19 cellular contexts compared by ENCODE assay signal in the genomic region with DNA sequence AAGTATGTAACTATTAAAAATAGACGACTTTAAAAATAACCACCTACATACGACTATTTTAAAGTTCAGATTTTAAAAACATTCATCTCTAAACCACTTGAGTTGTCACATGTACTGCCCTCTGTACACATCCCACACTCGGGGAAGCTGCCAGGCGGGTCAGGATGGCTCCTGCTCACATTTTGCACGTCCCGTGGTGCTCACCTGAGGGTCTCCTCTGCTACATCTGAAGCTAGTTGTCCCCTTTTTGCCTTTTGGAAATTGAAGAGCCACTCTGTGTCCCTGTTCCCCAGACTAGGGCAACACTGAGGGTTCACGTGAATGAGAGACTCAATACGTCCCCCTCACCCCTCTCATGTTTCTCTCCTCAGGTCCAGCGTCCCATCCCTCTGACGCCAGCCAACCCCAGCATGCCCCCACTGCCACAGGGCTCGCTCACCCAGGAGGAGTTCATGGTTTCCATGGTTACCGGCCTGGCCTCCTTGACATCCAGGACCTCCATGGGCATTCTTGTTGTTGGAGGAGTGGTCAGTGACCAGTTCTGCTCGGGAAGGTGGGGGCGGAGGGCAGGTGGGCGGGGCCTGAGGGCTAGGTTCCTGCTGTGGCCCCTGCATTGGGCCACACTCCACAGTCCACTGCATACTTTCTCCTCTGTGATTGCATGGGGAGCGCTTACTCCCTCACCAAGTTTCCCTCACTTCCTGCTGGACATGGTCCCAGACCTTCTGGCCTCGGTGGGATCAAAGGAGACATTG. TPM values are rescaled to one million over a fixed set of nuclear protein-coding genes. Genes with fewer than 3 reads are reported as not detected.
A peak's percentile ranks its signal among the peaks of the same experiment; 100 is the strongest.
DNase-seq lines count a peak whose midpoint lies in the region; ATAC-seq, FAIRE-seq and TF ChIP-seq lines count a peak whose summit lies in the region.
"Had no signal": no experiment of that assay in that cellular context is flagged by ENCODE, and none has a peak within 500 bp of the region (broad histone marks: within the 10 kb centered on the region; RNA-seq: fewer than 3 reads in every experiment).

No MANE protein-coding gene starts in this region.

- no peaks in the 10 kb centered on the region for H4K20me1 ChIP-seq in GM12878 (ENCODE audit: control insufficient read depth, insufficient read depth)

- H3K18ac ChIP-seq in neuronal stem cell (ENCODE audit: low read length) = no peak overlapping the region

- H3K23ac ChIP-seq in neuronal stem cell (ENCODE audit: low read depth, low read length, poor library complexity) = no peak overlapping the region

- intact Hi-C loops in GM12878 (cut with micrococcal nuclease; ENCODE audit: unreplicated experiment) = no loop called here

- peaks cover 42 to 47% of the 10 kb centered on the region in 2 experiments for H3K36me3 ChIP-seq in GM12878 (ENCODE audit: control insufficient read depth in 2 of 2, insufficient read depth in 2 of 2, low read length in 1 of 2)
- H3K36me3 ChIP-seq in neuronal stem cell (replicated peaks in 1 of 2; ENCODE audit: control insufficient read depth in 2 of 2, insufficient read depth in 2 of 2, low read length in 2 of 2) = peaks cover 69 to 85% of the 10 kb centered on the region in 2 donors

- H3K27ac ChIP-seq in GM12878 (ENCODE audit: control insufficient read depth, insufficient read depth) (peak overlapping the region; percentile 11; the same call in 1 of the 2 replicates), neuronal stem cell (replicated peaks; ENCODE audit: low read length) (no peak overlapping the region)
- H3K27ac ChIP-seq: KMS-11 had no signal

- H3K4ac ChIP-seq in neuronal stem cell (ENCODE audit: low read length) = no peak overlapping the region

- H3K9ac ChIP-seq in GM12878 (ENCODE audit: control insufficient read depth, insufficient read depth, low read length) (no peak overlapping the region), neuronal stem cell (ENCODE audit: low read depth, low read length, poor library complexity) (no peak overlapping the region)
- H3K9ac ChIP-seq: KMS-11 had no signal

- no peak overlapping the region for H2BK15ac ChIP-seq in neuronal stem cell (ENCODE audit: low read length)

- peaks cover 26% of the 10 kb centered on the region for H3K4me1 ChIP-seq in GM12878 (ENCODE audit: control insufficient read depth, insufficient read depth, low read length)
- peaks cover 2 to 9% of the 10 kb centered on the region in 2 donors for H3K4me1 ChIP-seq in neuronal stem cell (ENCODE audit: control insufficient read depth in 2 of 2, insufficient read depth in 1 of 2, low read depth in 1 of 2, low read length in 2 of 2)

- 23% methylated on average over 17 of the region's 17 CpGs for WGBS in GM12878 (ENCODE audit: insufficient coverage, insufficient replicate concordance, low lambda C conversion rate, missing lambda C conversion rate)
- WGBS in neuronal stem cell (ENCODE audit: extremely low coverage in 2 of 2, insufficient read length in 2 of 2, insufficient replicate concordance in 1 of 2), 2 donors = no CpG with 5 or more reads among the region's 17 CpGs

- SMC1A ChIA-PET in GM12878 (lab: Charles Lee; ENCODE audit: uncharacterized antibody, unreplicated experiment) = interaction anchor here (0.7 to 3.1 kb wide), 5 partner anchors 13 to 73 kb away, joined by 3 to 14 read pairs (median 3); a partner anchor contains a TSS

- H3K79me2 ChIP-seq in GM12878 (ENCODE audit: control insufficient read depth, insufficient read depth, low read length) = no peaks in the 10 kb centered on the region

- peaks cover 4% of the 10 kb centered on the region for H3K79me1 ChIP-seq in neuronal stem cell (ENCODE audit: low read depth, low read length)

- H3K4me2 ChIP-seq in GM12878 (ENCODE audit: control insufficient read depth, insufficient read depth) (peak overlapping the region; percentile 26), neuronal stem cell (ENCODE audit: insufficient read depth, low read length, poor library complexity, severe bottlenecking) (no peak overlapping the region)
- H3K4me2 ChIP-seq: KMS-11 had no signal

- no peaks in the 10 kb centered on the region for H3K9me3 ChIP-seq in GM12878 (replicated peaks; ENCODE audit: control insufficient read depth, insufficient read depth, low read length)
- H3K9me3 ChIP-seq in neuronal stem cell (replicated peaks in 1 of 2; ENCODE audit: control insufficient read depth in 2 of 2, insufficient read depth in 1 of 2, low read depth in 1 of 2, low read length in 2 of 2) = peaks cover 0 to 10% of the 10 kb centered on the region in 2 donors
- H3K9me3 ChIP-seq: MG63 had no signal

- H4K91ac ChIP-seq in neuronal stem cell (ENCODE audit: low read depth, low read length, poor library complexity) = no peak overlapping the region

- CTCF ChIA-PET in GM12878 (lab: Yijun Ruan, JAX) = interaction anchor here (2.7 kb wide), 1 partner anchor 13 kb away, joined by 16 read pairs; a partner anchor contains a TSS

- DNase-seq in CD1c-positive myeloid dendritic cell (ENCODE audit: extremely low spot score) = peak; percentile 2
- no peak for DNase-seq in GM12878 (ENCODE audit: low read depth, low spot score)
- no peak for DNase-seq in neuronal stem cell (ENCODE audit: low spot score)
- DNase-seq in ureter (ENCODE audit: low spot score) = no peak
- DNase-seq: Calu3; MG63; NCI-H1092 treated with DMSO at 0.1 percent for 48 hours; NCI-H2107; NCI-H345; NCI-H526 treated with DMSO at 0.1 percent for 48 hours; NK-92 treated with Interleukin-12 subunit alpha and Interleukin-12 subunit beta, amount 100 ng/mL, for 24 hours; PC-3 had no signal

- TF ChIP-seq CTCF in GM12878 (IDR thresholded peaks at IDR 0.05 in 2 of 3, conservative IDR thresholded peaks at IDR 0.05 in 1 of 3; ENCODE audit: control insufficient read depth in 2 of 3, extremely low read depth in 1 of 3, insufficient read depth in 1 of 3, low read depth in 3 of 3, low read length in 3 of 3) = no peak

- TF ChIP-seq RAD21 in GM12878 (IDR thresholded peaks at IDR 0.05; ENCODE audit: insufficient read depth, low read depth, low read length) = no peak

- no peak overlapping the region for H2BK120ac ChIP-seq in neuronal stem cell (ENCODE audit: low read depth, low read length)

- in situ Hi-C loops in GM12878 (cut with MboI) = no loop called here

- no peak for TF ChIP-seq POLR2A in GM12878 (IDR thresholded peaks at IDR 0.05; ENCODE audit: low read depth, low read length)

- H3K27me3 ChIP-seq in GM12878 (replicated peaks in 1 of 2; ENCODE audit: control insufficient read depth in 2 of 2, insufficient read depth in 2 of 2, low read length in 1 of 2) (no peaks in the 10 kb centered on the region), neuronal stem cell (ENCODE audit: control insufficient read depth in 3 of 3, insufficient read depth in 3 of 3, low read depth in 1 of 3, low read length in 3 of 3) (no peaks in the 10 kb centered on the region)
- H3K27me3 ChIP-seq: MG63 had no signal

- POLR2A ChIA-PET in GM12878 (lab: Charles Lee) = interaction anchor here (1.0 to 1.3 kb wide), 2 partner anchors 15 to 43 kb away, joined by 3 read pairs; no protein-coding TSS in a partner anchor

- H3K4me3 ChIP-seq in GM12878 = no peak overlapping the region
- H3K4me3 ChIP-seq in neuronal stem cell (ENCODE audit: low read length in 2 of 2) = no peak overlapping the region
- H3K4me3 ChIP-seq: MG63 had no signal

- H3K14ac ChIP-seq in neuronal stem cell (ENCODE audit: low read length) = no peak overlapping the region

- no peak overlapping the region for H2BK12ac ChIP-seq in neuronal stem cell (ENCODE audit: low read length)

- TF ChIP-seq EP300 in GM12878 (IDR thresholded peaks at IDR 0.05; ENCODE audit: borderline replicate concordance in 1 of 2, control insufficient read depth in 1 of 2, low read depth in 2 of 2, low read length in 2 of 2) = no peak

- H2BK5ac ChIP-seq in neuronal stem cell (ENCODE audit: low read length) = peak overlapping the region; percentile 29

- BruUV-seq in GM12878 (replicated peaks; lab: Mats Ljungman, UMichigan) = no TSS peak

- FAIRE-seq in GM12878 (lab: Jason Lieb, UNC) = no peak

- no peak overlapping the region for H4K8ac ChIP-seq in neuronal stem cell (ENCODE audit: low read depth, low read length)

- no peak overlapping the region for H2AFZ ChIP-seq in GM12878 (ENCODE audit: control insufficient read depth, low read depth, low read length)
- no peak overlapping the region for H2AFZ ChIP-seq in neuronal stem cell (ENCODE audit: low read length)

- ATAC-seq in GM18511 (IDR thresholded peaks at IDR 0.05; ENCODE audit: unreplicated experiment) = peak; percentile 24
- no peak for ATAC-seq in GM12878
- no peak for ATAC-seq in GM21786 (IDR thresholded peaks at IDR 0.05; ENCODE audit: unreplicated experiment)
- no peak for ATAC-seq in GM18858 (IDR thresholded peaks at IDR 0.05; ENCODE audit: unreplicated experiment)
- no peak for ATAC-seq in GM19351 (IDR thresholded peaks at IDR 0.05; ENCODE audit: unreplicated experiment)
- ATAC-seq: HCT116, PC-3 had no signal

- RAD21 ChIA-PET in GM12878 (lab: Charles Lee; ENCODE audit: unreplicated experiment) = interaction anchor here (2.7 kb wide), 1 partner anchor 33 kb away, joined by 13 read pairs; no protein-coding TSS in a partner anchor

- no peak overlapping the region for H2AK5ac ChIP-seq in neuronal stem cell (ENCODE audit: low read depth, low read length)

RNA-seq across cellular contexts. Expression of a gene that starts 13.0 kb away (rescaled TPM):
- total RNA-seq in GM12878 (2013; cell fraction: nucleolus; rRNA removed) = 69.0 and 77.4 TPM in 2 replicates
- total RNA-seq in GM12878 (2014; rRNA removed) = 68.8 and 71.3 TPM in 2 replicates
- total RNA-seq in GM12878 (2014; rRNA removed; fragmentation: Illumina TruSeq; extraction: Trizol) = 16.6 and 17.1 TPM in 2 replicates
- total RNA-seq in GM12878 (2021) = 56.2 and 57.2 TPM in 2 replicates
- polyA plus RNA-seq in GM12878 (2011; ENCODE audit: low read depth) = 12.2 TPM
- polyA plus RNA-seq in GM12878 (2011; rRNA removed) = 8.8 and 21.5 TPM in 2 replicates
- polyA plus RNA-seq in GM12878 (2011; cell fraction: cytosol; rRNA removed) = 30.0 and 54.7 TPM in 2 replicates
- polyA plus RNA-seq in GM12878 (2011; cell fraction: nucleus; rRNA removed) = 275 and 289 TPM in 2 replicates
- polyA plus RNA-seq in GM12878 (2012) = 37.9 and 40.1 TPM in 2 replicates
- 5.4 and 11.6 TPM in 2 replicates for polyA plus RNA-seq in GM12878 (2014; fragmentation: Illumina TruSeq; extraction: Trizol)
- polyA plus RNA-seq in GM12878 (2014; fragmentation: Nextera tagmentation; extraction: Ambion mirVana) = 1 to 10 TPM in 1 of 2 experiments, under 1 TPM in 1; 0.84 to 5.1 TPM
- 65.2 and 70.6 TPM in 2 replicates for polyA plus RNA-seq in GM12878 (2014; rRNA removed)
- polyA plus RNA-seq in GM12878 (2016; fragmentation: Nextera tagmentation; extraction: Ambion mirVana) = 10 to 100 TPM; 82.3 to 95.7 TPM
- 13.8 and 33.1 TPM in 2 replicates for polyA minus RNA-seq in GM12878 (2011; rRNA and poly(A)+ RNA removed)
- 16.1 and 21.0 TPM in 2 replicates for polyA minus RNA-seq in GM12878 (2011; cell fraction: cytosol; rRNA and poly(A)+ RNA removed)
- 22.2 and 38.7 TPM in 2 replicates for polyA minus RNA-seq in GM12878 (2011; cell fraction: nucleus; rRNA and poly(A)+ RNA removed)
- polyA plus RNA-seq in neuronal stem cell (2013, experiment 1 of 2) = 57.1 TPM
- 54.7 TPM for polyA plus RNA-seq in neuronal stem cell (2013, experiment 2 of 2)
- 28.0 TPM for total RNA-seq in ureter

RNA-seq across cellular contexts. Expression of a gene that starts 26.1 kb away (rescaled TPM):
- 36.8 and 39.8 TPM in 2 replicates for total RNA-seq in GM12878 (2013; cell fraction: nucleolus; rRNA removed)
- total RNA-seq in GM12878 (2014; rRNA removed) (46.1 and 46.2 TPM in 2 replicates), GM12878 (2014; rRNA removed; fragmentation: Illumina TruSeq; extraction: Trizol) (27.5 and 28.7 TPM in 2 replicates), GM12878 (2021) (59.6 and 59.8 TPM in 2 replicates), ureter (116 TPM)
- polyA plus RNA-seq in GM12878 (2011; ENCODE audit: low read depth) = 20.8 TPM
- polyA plus RNA-seq in GM12878 (2011; rRNA removed) (29.8 and 50.0 TPM in 2 replicates), GM12878 (2014; fragmentation: Illumina TruSeq; extraction: Trizol) (44.0 and 50.1 TPM in 2 replicates), GM12878 (2014; fragmentation: Nextera tagmentation; extraction: Ambion mirVana) (1 to 10 TPM; 5.3 to 6.4 TPM), GM12878 (2014; rRNA removed) (41.7 and 43.1 TPM in 2 replicates), GM12878 (2016; fragmentation: Nextera tagmentation; extraction: Ambion mirVana) (10 to 100 TPM; 59.9 to 64.4 TPM)
- polyA plus RNA-seq in GM12878 (2011; cell fraction: cytosol; rRNA removed) = 42.8 and 42.9 TPM in 2 replicates
- 57.4 and 73.7 TPM in 2 replicates for polyA plus RNA-seq in GM12878 (2011; cell fraction: nucleus; rRNA removed)
- polyA plus RNA-seq in GM12878 (2012) = 28.5 and 35.1 TPM in 2 replicates
- 53.7 and 65.1 TPM in 2 replicates for polyA minus RNA-seq in GM12878 (2011; rRNA and poly(A)+ RNA removed)
- polyA minus RNA-seq in GM12878 (2011; cell fraction: cytosol; rRNA and poly(A)+ RNA removed) = 15.1 and 19.0 TPM in 2 replicates
- polyA minus RNA-seq in GM12878 (2011; cell fraction: nucleus; rRNA and poly(A)+ RNA removed) = 16.0 and 23.1 TPM in 2 replicates
- 35.1 TPM for polyA plus RNA-seq in neuronal stem cell (2013, experiment 1 of 2)
- polyA plus RNA-seq in neuronal stem cell (2013, experiment 2 of 2) = 33.9 TPM

RNA-seq across cellular contexts. Expression of a gene that starts 56.8 kb away (rescaled TPM):
- total RNA-seq in GM12878 (2013; cell fraction: nucleolus; rRNA removed) = 152 and 169 TPM in 2 replicates
- total RNA-seq in GM12878 (2014; rRNA removed) (59.6 and 71.1 TPM in 2 replicates), GM12878 (2014; rRNA removed; fragmentation: Illumina TruSeq; extraction: Trizol) (32.8 and 40.6 TPM in 2 replicates), GM12878 (2021) (114 and 115 TPM in 2 replicates), ureter (0.36 TPM)
- 15.7 TPM for polyA plus RNA-seq in GM12878 (2011; ENCODE audit: low read depth)
- polyA plus RNA-seq in GM12878 (2011; rRNA removed) (18.2 and 40.5 TPM in 2 replicates), GM12878 (2014; fragmentation: Illumina TruSeq; extraction: Trizol) (12.4 and 49.6 TPM in 2 replicates), GM12878 (2014; fragmentation: Nextera tagmentation; extraction: Ambion mirVana) (10 to 100 TPM in 1 of 2 experiments, 1 to 10 TPM in 1; 9.8 to 32.0 TPM), GM12878 (2014; rRNA removed) (68.0 and 85.0 TPM in 2 replicates), GM12878 (2016; fragmentation: Nextera tagmentation; extraction: Ambion mirVana) (10 to 100 TPM; 69.7 to 71.9 TPM)
- 58.2 and 63.2 TPM in 2 replicates for polyA plus RNA-seq in GM12878 (2011; cell fraction: cytosol; rRNA removed)
- polyA plus RNA-seq in GM12878 (2011; cell fraction: nucleus; rRNA removed) = 60.0 and 69.8 TPM in 2 replicates
- 37.2 and 56.8 TPM in 2 replicates for polyA plus RNA-seq in GM12878 (2012)
- polyA minus RNA-seq in GM12878 (2011; rRNA and poly(A)+ RNA removed) = 33.1 and 63.8 TPM in 2 replicates
- 32.3 and 32.7 TPM in 2 replicates for polyA minus RNA-seq in GM12878 (2011; cell fraction: cytosol; rRNA and poly(A)+ RNA removed)
- polyA minus RNA-seq in GM12878 (2011; cell fraction: nucleus; rRNA and poly(A)+ RNA removed) = 25.4 and 41.4 TPM in 2 replicates
- 0.01 TPM for polyA plus RNA-seq in neuronal stem cell (2013, experiment 1 of 2)
- 0.01 TPM for polyA plus RNA-seq in neuronal stem cell (2013, experiment 2 of 2)
- total RNA-seq: A673, Calu3, PC-3 had no signal

Comparison
In these comparisons a context has a peak if more than half of its experiments do, and no peak if none do; other contexts are left out.
1. RNA of a gene that starts 56.8 kb away (total RNA-seq): 32.8 to 169 TPM in GM12878; 0.36 TPM in ureter (single experiment); every median in the first group is over 10 times any median in the second.